In the genomic region with DNA sequence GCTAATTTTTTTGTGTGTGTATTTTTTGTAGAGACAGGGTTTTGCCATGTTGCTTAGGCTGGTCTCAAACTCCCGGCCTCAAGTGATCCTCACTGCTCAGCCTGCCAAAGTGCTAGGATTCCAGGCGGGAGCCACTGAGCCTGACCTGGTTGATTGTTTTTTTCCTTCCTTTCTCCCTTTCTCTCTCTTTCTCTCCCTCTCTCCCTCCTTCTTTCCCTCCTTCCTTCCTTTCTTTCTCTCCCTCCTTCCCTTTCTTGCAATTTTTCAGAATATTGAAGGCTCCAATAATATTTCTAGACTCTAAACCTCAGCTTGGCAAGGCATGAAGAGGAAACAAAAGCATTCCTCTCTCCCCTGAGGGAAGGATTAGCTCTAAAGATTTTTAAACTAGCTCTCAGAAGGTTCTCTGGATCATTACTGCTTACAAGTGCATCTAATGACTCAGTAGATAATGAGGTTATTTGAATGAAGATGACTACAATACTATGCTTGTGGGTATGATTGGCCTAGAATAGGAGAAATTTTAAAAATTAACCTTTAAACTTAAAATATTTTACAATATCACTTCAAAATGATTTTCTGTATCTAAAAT, we compare ENCODE assay signal across 23 cellular contexts.
A peak's percentile ranks its signal among the peaks of the same experiment; 100 is the strongest.
DNase-seq lines count a peak whose midpoint lies in the region; ATAC-seq, FAIRE-seq and TF ChIP-seq lines count a peak whose summit lies in the region.
"Had no signal": no experiment of that assay in that cellular context is flagged by ENCODE, and none has a peak within 500 bp of the region (broad histone marks: within the 10 kb centered on the region; RNA-seq: fewer than 3 reads in every experiment).

No MANE protein-coding gene starts in this region.

- H3K27me3 ChIP-seq in endothelial cell of umbilical vein (ENCODE audit: control insufficient read depth in 2 of 2, insufficient read depth in 2 of 2, low read length in 2 of 2): no peaks in the 10 kb centered on the region
- H3K27me3 ChIP-seq in osteoblast (ENCODE audit: insufficient read depth, low read length): no peaks in the 10 kb centered on the region
- H3K27me3 ChIP-seq: BLaER1 treated with 17β-estradiol and CSF1 and Interleukin-3, amounts not matched to agents 10 nM and 100 nM; esophagus muscularis mucosa; right atrium auricular region had no signal

- H3K79me2 ChIP-seq in endothelial cell of umbilical vein (ENCODE audit: control insufficient read depth, insufficient read depth, low read length) (no peaks in the 10 kb centered on the region), osteoblast (ENCODE audit: insufficient read depth, low read length) (no peaks in the 10 kb centered on the region)

- H3K4me2 ChIP-seq in endothelial cell of umbilical vein (ENCODE audit: insufficient read depth, low read length): no peak overlapping the region
- H3K4me2 ChIP-seq in osteoblast (ENCODE audit: insufficient read depth, low read length): no peak overlapping the region
- H3K4me2 ChIP-seq: A549; BLaER1 treated with 17β-estradiol and CSF1 and Interleukin-3, amounts not matched to agents 10 nM and 100 nM had no signal

- POLR2A ChIA-PET in endothelial cell of umbilical vein (lab: Charles Lee): interaction anchor here (0.6 kb wide), 1 partner anchor 70 kb away, joined by 4 read pairs; no protein-coding TSS in a partner anchor

- H2AFZ ChIP-seq in endothelial cell of umbilical vein (ENCODE audit: low read depth, low read length) (no peak overlapping the region), osteoblast (ENCODE audit: low read length) (peak overlapping the region; percentile 9)

- no peak overlapping the region for H3K9ac ChIP-seq in endothelial cell of umbilical vein (replicated peaks; ENCODE audit: extremely low read depth, insufficient read depth, low read length)
- H3K9ac ChIP-seq: BLaER1 treated with 17β-estradiol and CSF1 and Interleukin-3, amounts not matched to agents 10 nM and 100 nM had no signal

- no peaks in the 10 kb centered on the region for H3K9me1 ChIP-seq in endothelial cell of umbilical vein (replicated peaks; ENCODE audit: control insufficient read depth, extremely low read depth, insufficient read depth, low read length)

- TF ChIP-seq CTCF in endothelial cell of umbilical vein (IDR thresholded peaks at IDR 0.05; ENCODE audit: extremely low read depth in 1 of 2, insufficient read depth in 1 of 2, low read depth in 1 of 2, low read length in 2 of 2) (no peak), osteoblast (IDR thresholded peaks at IDR 0.05; ENCODE audit: extremely low read depth, low read depth, low read length) (no peak)

- H3K36me3 ChIP-seq in endothelial cell of umbilical vein (ENCODE audit: control insufficient read depth in 2 of 2, extremely low read depth in 1 of 2, insufficient read depth in 2 of 2, low read length in 2 of 2) (no peaks in the 10 kb centered on the region), osteoblast (ENCODE audit: insufficient read depth, low read length) (no peaks in the 10 kb centered on the region)
- H3K36me3 ChIP-seq: BLaER1 treated with 17β-estradiol and CSF1 and Interleukin-3, amounts not matched to agents 10 nM and 100 nM; esophagus muscularis mucosa; right atrium auricular region had no signal

- no peaks in the 10 kb centered on the region for H3K9me3 ChIP-seq in endothelial cell of umbilical vein (replicated peaks; ENCODE audit: control insufficient read depth, insufficient read depth, low read length)
- no peaks in the 10 kb centered on the region for H3K9me3 ChIP-seq in osteoblast (ENCODE audit: low read depth, low read length)
- H3K9me3 ChIP-seq: A549, esophagus muscularis mucosa, right atrium auricular region had no signal

- H4K20me1 ChIP-seq in endothelial cell of umbilical vein (replicated peaks; ENCODE audit: control insufficient read depth, extremely low read depth, insufficient read depth, low read length) (no peaks in the 10 kb centered on the region), osteoblast (ENCODE audit: insufficient read depth, low read length) (no peaks in the 10 kb centered on the region)
- H4K20me1 ChIP-seq: BLaER1 treated with 17β-estradiol and CSF1 and Interleukin-3, amounts not matched to agents 10 nM and 100 nM had no signal

- DNase-seq in COLO829 (ENCODE audit: low spot score) (peak; percentile 15), M059J (ENCODE audit: low read depth) (peak; percentile 69), endothelial cell of umbilical vein (ENCODE audit: low read depth, low spot score) (peak; percentile 24), osteoblast (ENCODE audit: insufficient read length, low spot score, missing footprints) (peak; percentile 31), GM19238 (ENCODE audit: insufficient read length, low spot score) (no peak), HUDEP-2 (lab: John Stamatoyannopoulos, UW; ENCODE audit: unreplicated experiment in 76 of 76) (no peak)
- DNase-seq: activated CD4-positive, alpha-beta memory T cell treated with anti-CD3 and anti-CD28 coated beads, Interleukin-2, amount 10 ng/mL, durations not matched to agents 7 days and 5 days; activated gamma-delta T cell; activated T-cell treated with anti-CD3 and anti-CD28 coated beads for 4 hours; GDM1; Kasumi-1; NCI-H1092 treated with DMSO at 0.1 percent for 48 hours; NCI-H510A treated with DMSO at 0.1 percent for 48 hours; stimulated activated CD8-positive, alpha-beta memory T cell treated with anti-CD3 and anti-CD28 coated beads, Interleukin-4, amount 100 ng/mL, for 48 hours had no signal

- dilution Hi-C loops in endothelial cell of umbilical vein (cut with MboI; ENCODE audit: extremely low pct_ligation_motif_present, low sequenced_read_pairs): no loop called here

- TF ChIP-seq POLR2A in endothelial cell of umbilical vein (IDR thresholded peaks at IDR 0.05; ENCODE audit: low read depth, low read length): no peak

- ATAC-seq in GM19023 (IDR thresholded peaks at IDR 0.05; ENCODE audit: unreplicated experiment) (no peak), HG02970 (IDR thresholded peaks at IDR 0.05; ENCODE audit: low FRiP score, unreplicated experiment) (no peak)
- ATAC-seq: A549, left lobe of liver, SK-N-SH treated with all-trans-retinoic acid at 6 μM for 48 hours, WTC11 had no signal

- no peak for FAIRE-seq in endothelial cell of umbilical vein (lab: Jason Lieb, UNC)
- FAIRE-seq: A549 had no signal

- BruUV-seq in endothelial cell of umbilical vein (replicated peaks; lab: Mats Ljungman, UMichigan): no TSS peak

- H3K4me3 ChIP-seq in endothelial cell of umbilical vein (replicated peaks in 1 of 3; ENCODE audit: insufficient read depth in 1 of 3, low read depth in 1 of 3, low read length in 3 of 3) (no peak overlapping the region), osteoblast (ENCODE audit: insufficient read depth, low read length) (no peak overlapping the region)
- H3K4me3 ChIP-seq: A549; BLaER1 treated with 17β-estradiol and CSF1 and Interleukin-3, amounts not matched to agents 10 nM and 100 nM; esophagus muscularis mucosa; right atrium auricular region had no signal

- H3K4me1 ChIP-seq in endothelial cell of umbilical vein (ENCODE audit: control insufficient read depth, extremely low read depth, insufficient read depth, low read length) (peaks cover 37% of the 10 kb centered on the region), osteoblast (ENCODE audit: insufficient read depth, low read length) (peaks cover 24% of the 10 kb centered on the region)
- H3K4me1 ChIP-seq: right atrium auricular region had no signal

- CTCF ChIA-PET in endothelial cell of umbilical vein (lab: Charles Lee): interaction anchor here (0.9 kb wide), 1 partner anchor 55 kb away, joined by 3 read pairs; no protein-coding TSS in a partner anchor

- intact Hi-C loops in endothelial cell of umbilical vein (cut with micrococcal nuclease): no loop called here

- H3K27ac ChIP-seq in endothelial cell of umbilical vein (ENCODE audit: insufficient read depth, low read depth, low read length) (no peak overlapping the region), osteoblast (ENCODE audit: low read depth, low read length) (no peak overlapping the region)
- H3K27ac ChIP-seq: A549; BLaER1 treated with 17β-estradiol and CSF1 and Interleukin-3, amounts not matched to agents 10 nM and 100 nM; esophagus muscularis mucosa; right atrium auricular region had no signal

TF ChIP-seq in endothelial cell of umbilical vein, 7 proteins besides CTCF, POLR2A, EP300 and RAD21:
- TF ChIP-seq GATA2 (IDR thresholded peaks at IDR 0.05; ENCODE audit: insufficient read depth, insufficient read length, low read depth, low read length) (no peak), MYC (IDR thresholded peaks at IDR 0.05; ENCODE audit: low read depth, low read length) (no peak), POLR2AphosphoS5 (IDR thresholded peaks at IDR 0.05; ENCODE audit: insufficient read depth, low read depth, low read length) (no peak), JUN (IDR thresholded peaks at IDR 0.05; ENCODE audit: borderline replicate concordance, insufficient read depth, insufficient read length, low read depth) (no peak), FOS (IDR thresholded peaks at IDR 0.05; ENCODE audit: borderline replicate concordance, insufficient read depth, low read length) (no peak), EZH2 (IDR thresholded peaks at IDR 0.05; ENCODE audit: borderline replicate concordance, low read depth, low read length, severe bottlenecking) (no peak)
- TF ChIP-seq, protein P1, sequence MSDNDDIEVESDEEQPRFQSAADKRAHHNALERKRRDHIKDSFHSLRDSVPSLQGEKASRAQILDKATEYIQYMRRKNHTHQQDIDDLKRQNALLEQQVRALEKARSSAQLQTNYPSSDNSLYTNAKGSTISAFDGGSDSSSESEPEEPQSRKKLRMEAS (IDR thresholded peaks at IDR 0.05; ENCODE audit: insufficient read depth, insufficient read length): no peak

Comparison
In these comparisons a context has a peak if more than half of its experiments do, and no peak if none do; other contexts are left out.
1. DNase-seq: peak in COLO829 (single experiment), M059J (single experiment), endothelial cell of umbilical vein (single experiment) and osteoblast (single experiment); none in GM19238 (single experiment) and HUDEP-2 (0 of 76).